ENCODE assay signal across 11 cellular contexts in the genomic region with DNA sequence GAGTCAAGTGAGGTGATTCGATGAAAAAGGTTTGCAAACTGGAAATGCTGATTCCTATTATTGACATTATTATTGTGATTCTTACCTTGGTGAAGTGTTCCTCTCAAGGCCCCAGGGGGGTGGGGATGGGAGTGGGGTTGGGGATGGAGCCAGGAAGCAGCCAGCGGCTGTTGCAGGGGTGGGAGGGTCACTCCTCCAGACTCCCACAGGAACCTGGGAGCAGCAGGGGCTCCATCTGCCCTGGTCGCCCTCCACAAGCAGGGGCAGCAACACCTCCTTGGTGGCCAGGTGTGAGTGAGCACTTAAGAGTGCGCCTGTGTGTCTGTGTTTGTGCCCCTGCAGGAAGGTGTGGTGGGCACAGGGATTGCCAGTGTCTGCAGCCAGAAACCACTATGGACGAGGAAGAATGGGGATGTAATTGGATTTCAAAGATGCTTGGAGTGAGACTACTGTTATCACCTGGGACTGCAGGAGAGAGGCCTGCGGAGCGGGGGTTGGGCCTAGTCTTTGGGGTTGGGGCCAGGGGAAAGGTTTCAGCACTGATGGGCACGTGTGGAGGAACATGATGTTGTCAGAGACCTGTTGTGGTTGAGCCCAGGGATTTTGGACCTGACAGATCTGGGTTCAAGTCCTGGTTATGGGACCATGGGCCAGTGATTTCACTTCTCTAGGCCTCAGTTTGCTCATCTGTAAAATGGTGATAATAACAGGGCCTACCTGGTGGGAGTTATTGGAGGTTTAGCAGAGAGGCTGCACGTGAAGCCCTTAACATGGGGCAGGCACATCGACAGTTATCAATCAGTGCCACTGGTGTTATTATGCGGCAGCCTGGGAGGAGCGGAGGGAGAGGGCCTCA. TPM values are rescaled to one million over a fixed set of nuclear protein-coding genes. Genes with fewer than 3 reads are reported as not detected.
DNase-seq lines count a peak whose midpoint lies in the region; ATAC-seq and TF ChIP-seq lines count a peak whose summit lies in the region.
"Had no signal": no experiment of that assay in that cellular context is flagged by ENCODE, and none has a peak within 500 bp of the region (broad histone marks: within the 10 kb centered on the region; RNA-seq: fewer than 3 reads in every experiment).

No MANE protein-coding gene starts in this region.

- peak overlapping the region; percentile 57 for H3K18ac ChIP-seq in mesendoderm (ENCODE audit: low read length)

- no peaks in the 10 kb centered on the region for H3K27me3 ChIP-seq in right cardiac atrium (ENCODE audit: control insufficient read depth, insufficient read depth)
- no peaks in the 10 kb centered on the region for H3K27me3 ChIP-seq in Panc1 (ENCODE audit: control insufficient read depth, insufficient read depth, low read length)
- no peaks in the 10 kb centered on the region for H3K27me3 ChIP-seq in mesendoderm (ENCODE audit: insufficient read depth, low read length, poor library complexity)

- peak overlapping the region; percentile 66 for H3K23ac ChIP-seq in mesendoderm (ENCODE audit: low read length)

- no peak overlapping the region for H2BK15ac ChIP-seq in mesendoderm (replicated peaks; ENCODE audit: low read depth)

- CTCF ChIA-PET in Panc1 (lab: Charles Lee): no interaction called here

- H2BK120ac ChIP-seq in mesendoderm (ENCODE audit: low read depth, low read length): peak overlapping the region; percentile 21

- H3K4me1 ChIP-seq in right cardiac atrium (ENCODE audit: control insufficient read depth, insufficient read depth, low read length) (peaks cover 15% of the 10 kb centered on the region), Panc1 (ENCODE audit: control insufficient read depth, insufficient read depth, low read length) (peaks cover 27% of the 10 kb centered on the region), mesendoderm (ENCODE audit: control insufficient read depth, low read depth, low read length) (peaks cover 28% of the 10 kb centered on the region)

- POLR2A ChIA-PET in Panc1 (lab: Charles Lee): no interaction called here

- WGBS in right cardiac atrium: 70% methylated on average over 12 of the region's 12 CpGs
- WGBS in mesendoderm (ENCODE audit: extremely low coverage, insufficient coverage, low lambda C conversion rate): no CpG with 5 or more reads among the region's 12 CpGs

- ATAC-seq in right cardiac atrium (no peak), left cardiac atrium (no peak), Panc1 (no peak), GM18505 (IDR thresholded peaks at IDR 0.05; ENCODE audit: unreplicated experiment) (no peak), HG02970 (IDR thresholded peaks at IDR 0.05; ENCODE audit: low FRiP score, unreplicated experiment) (no peak)
- ATAC-seq: GM12878 had no signal

- no peak overlapping the region for H3K4me3 ChIP-seq in right cardiac atrium (ENCODE audit: low read length)
- H3K4me3 ChIP-seq in Panc1 (ENCODE audit: low read depth in 2 of 2, low read length in 2 of 2): no peak overlapping the region
- H3K4me3 ChIP-seq in mesendoderm (ENCODE audit: low read length): no peak overlapping the region
- H3K4me3 ChIP-seq: GM12878, mucosa of descending colon had no signal

- no peak overlapping the region for H2AK5ac ChIP-seq in mesendoderm (ENCODE audit: low read length)

- intact Hi-C loops in right cardiac atrium (cut with DNase I) (no loop called here), left cardiac atrium (cut with DNase I) (loop anchor here in 1 of 2 donors (5.0 kb wide), 1 partner anchor 38 kb away; no protein-coding TSS in a partner anchor), Panc1 (cut with micrococcal nuclease; ENCODE audit: unreplicated experiment) (no loop called here)

- no peak overlapping the region for H4K5ac ChIP-seq in mesendoderm (ENCODE audit: low read length)

- DNase-seq in right cardiac atrium (peak in 1 of 3 donors; percentile 49), left cardiac atrium (no peak), Panc1 (ENCODE audit: low read depth, low spot score) (no peak), mesendoderm (peak; percentile 72), cerebellum (ENCODE audit: low spot score) (no peak)
- no peak for DNase-seq in activated CD8-positive, alpha-beta memory T cell treated with anti-CD3 and anti-CD28 coated beads, Interleukin-2, amount 50 U/mL, for 48 hours
- DNase-seq: NCI-H187 treated with DMSO at 0.1 percent for 48 hours had no signal

- H3K36me3 ChIP-seq in Panc1 (ENCODE audit: control insufficient read depth, insufficient read depth, low read length) (no peaks in the 10 kb centered on the region; the same call in 1 of the 2 replicates), mesendoderm (ENCODE audit: control insufficient read depth, insufficient read depth, low read length) (no peaks in the 10 kb centered on the region)

- peak overlapping the region; percentile 78 for H3K56ac ChIP-seq in mesendoderm (ENCODE audit: low read length)

- H3K79me2 ChIP-seq in mesendoderm (ENCODE audit: control insufficient read depth, insufficient read depth, low read length): no peaks in the 10 kb centered on the region

- no peaks in the 10 kb centered on the region for H3K79me1 ChIP-seq in mesendoderm (ENCODE audit: low read length)

- in situ Hi-C loops in Panc1 (cut with HindIII; ENCODE audit: low pct_unique_long_range_greater_than_20kb, low sequenced_read_pairs): no loop called here

- peak overlapping the region; percentile 25 for H3K27ac ChIP-seq in right cardiac atrium (ENCODE audit: low read length)
- peak overlapping the region; percentile 54 for H3K27ac ChIP-seq in Panc1 (ENCODE audit: low read length)
- H3K27ac ChIP-seq in mesendoderm (ENCODE audit: low read depth, low read length): peak overlapping the region; percentile 36

- H3K9me3 ChIP-seq in right cardiac atrium (ENCODE audit: control insufficient read depth, low read length) (no peaks in the 10 kb centered on the region), Panc1 (ENCODE audit: control insufficient read depth, insufficient read depth, low read depth, low read length) (no peaks in the 10 kb centered on the region)
- H3K9me3 ChIP-seq: mucosa of descending colon had no signal

- H3K9ac ChIP-seq in mesendoderm (ENCODE audit: low read length): peak overlapping the region; percentile 16

- H3K4ac ChIP-seq in mesendoderm (ENCODE audit: low read depth, low read length): peak overlapping the region; percentile 5

- peak overlapping the region; percentile 22 for H3K4me2 ChIP-seq in mesendoderm (ENCODE audit: low read length)

- BruUV-seq in Panc1 (replicated peaks; lab: Mats Ljungman, UMichigan): no TSS peak

- TF ChIP-seq POLR2A in GM18505 (IDR thresholded peaks at IDR 0.05; ENCODE audit: borderline replicate concordance, extremely low read depth, insufficient read depth, insufficient read length): no peak

- H4K8ac ChIP-seq in mesendoderm (ENCODE audit: low read depth, low read length): no peak overlapping the region

- peak overlapping the region; percentile 90 for H2BK5ac ChIP-seq in mesendoderm (ENCODE audit: low read length)

- no peak for TF ChIP-seq CTCF in Panc1 (IDR thresholded peaks at IDR 0.05)

RNA-seq across cellular contexts. Expression of gene TP53I11, which starts 3.6 kb away (rescaled TPM):
- total RNA-seq in right cardiac atrium (100 to 1,000 TPM in 1 of 4 donors, 10 to 100 TPM in 3; 50.9 to 105 (median 83.1) TPM), left cardiac atrium (100 to 1,000 TPM in 1 of 2 donors, 10 to 100 TPM in 1; 96.4 to 115 TPM), Panc1 (2021; ENCODE audit: unreplicated experiment) (132 TPM), cerebellum (14.4 TPM)
- polyA plus RNA-seq in right cardiac atrium: 81.2 TPM
- 179 TPM for polyA plus RNA-seq in Panc1 (2012; ENCODE audit: insufficient read length)
- polyA plus RNA-seq in mesendoderm (2013, experiment 1 of 2): 23.1 TPM
- polyA plus RNA-seq in mesendoderm (2013, experiment 2 of 2): 24.6 TPM
